In genomic region chr10:49608925-49609282, GRCh38 we compare ENCODE assay signal across 21 cellular contexts. TPM values are rescaled to one million over a fixed set of nuclear protein-coding genes. Genes with fewer than 3 reads are reported as not detected.
A peak's percentile ranks its signal among the peaks of the same experiment; 100 is the strongest.
DNase-seq lines count a peak whose midpoint lies in the region; ATAC-seq and TF ChIP-seq lines count a peak whose summit lies in the region.
"Had no signal": no experiment of that assay in that cellular context is flagged by ENCODE, and none has a peak within 500 bp of the region (broad histone marks: within the 10 kb centered on the region; RNA-seq: fewer than 3 reads in every experiment).

No MANE protein-coding gene starts in this region.

- TF ChIP-seq CTCF in progenitor cell of endocrine pancreas (IDR thresholded peaks at IDR 0.05; ENCODE audit: unreplicated experiment): no peak
- no peak for TF ChIP-seq CTCF in activated CD8-positive, alpha-beta T cell treated with anti-CD3 and anti-CD28 coated beads for 36 hours (IDR thresholded peaks at IDR 0.05)

- CTCF ChIA-PET in activated CD8-positive, alpha-beta T cell treated with anti-CD3 and anti-CD28 coated beads for 36 hours (lab: Charles Lee): no interaction called here

- H3K4me1 Mint-ChIP-seq in progenitor cell of endocrine pancreas (ENCODE audit: low read depth): no peaks in the 10 kb centered on the region
- H3K4me1 Mint-ChIP-seq in activated CD8-positive, alpha-beta T cell treated with anti-CD3 and anti-CD28 coated beads for 36 hours (ENCODE audit: low read depth): no peaks in the 10 kb centered on the region

- H3K27ac Mint-ChIP-seq in progenitor cell of endocrine pancreas: no peak overlapping the region
- H3K27ac Mint-ChIP-seq in activated CD8-positive, alpha-beta T cell treated with anti-CD3 and anti-CD28 coated beads for 36 hours: no peak overlapping the region
- H3K27ac Mint-ChIP-seq: activated CD8-positive, alpha-beta memory T cell treated with anti-CD3 and anti-CD28 coated beads, Interleukin-2, amount 10 ng/mL, durations not matched to agents 7 days and 5 days; activated naive CD4-positive, alpha-beta T cell treated with anti-CD3 and anti-CD28 coated beads for 36 hours; dendritic cell treated with granulocyte-macrophage colony-stimulating factor and Interleukin-4, amounts not matched to agents 40 ng/mL and 50 ng/mL, for 4 days; stimulated activated memory B cell treated with anti-CD40 and anti-IgM and Interleukin-4, amounts not matched to agents 10 μg/mL and 1 μg/mL and 100 μg/mL, for 72 hours; T-helper 17 cell had no signal

- H3K27me3 Mint-ChIP-seq in progenitor cell of endocrine pancreas: peaks cover 89% of the 10 kb centered on the region
- peaks cover 70% of the 10 kb centered on the region for H3K27me3 Mint-ChIP-seq in activated CD8-positive, alpha-beta T cell treated with anti-CD3 and anti-CD28 coated beads for 36 hours

- no peaks in the 10 kb centered on the region for H3K36me3 Mint-ChIP-seq in progenitor cell of endocrine pancreas (ENCODE audit: insufficient read depth)
- H3K36me3 Mint-ChIP-seq in activated CD8-positive, alpha-beta T cell treated with anti-CD3 and anti-CD28 coated beads for 36 hours (ENCODE audit: low read depth): peaks cover 2% of the 10 kb centered on the region

- no peaks in the 10 kb centered on the region for H3K9me3 Mint-ChIP-seq in progenitor cell of endocrine pancreas (ENCODE audit: low read depth)
- H3K9me3 Mint-ChIP-seq in activated CD8-positive, alpha-beta T cell treated with anti-CD3 and anti-CD28 coated beads for 36 hours: no peaks in the 10 kb centered on the region
- H3K9me3 Mint-ChIP-seq: dendritic cell treated with granulocyte-macrophage colony-stimulating factor and Interleukin-4, amounts not matched to agents 40 ng/mL and 50 ng/mL, for 4 days had no signal

- no peak for ATAC-seq in activated CD8-positive, alpha-beta T cell treated with anti-CD3 and anti-CD28 coated beads for 36 hours
- ATAC-seq: activated CD8-positive, alpha-beta memory T cell treated with anti-CD3 and anti-CD28 coated beads, Interleukin-2, amount 10 ng/mL, durations not matched to agents 7 days and 5 days; pancreas; Right ventricle myocardium inferior; stimulated activated memory B cell treated with anti-CD40 and anti-IgM and Interleukin-4, amounts not matched to agents 10 μg/mL and 1 μg/mL and 100 μg/mL, for 72 hours; T-helper 17 cell had no signal

- POLR2A ChIA-PET in activated CD8-positive, alpha-beta T cell treated with anti-CD3 and anti-CD28 coated beads for 36 hours (lab: Charles Lee): no interaction called here

- H3K27me3 ChIP-seq in NT2/D1 (ENCODE audit: insufficient read depth, insufficient read length) (peaks cover 97% of the 10 kb centered on the region), iPS-15b (ENCODE audit: control insufficient read depth, insufficient read depth, low read length) (peaks cover 94% of the 10 kb centered on the region)

- H3K4me1 ChIP-seq in NT2/D1 (ENCODE audit: insufficient read depth, insufficient read length): peaks cover 16% of the 10 kb centered on the region
- H3K4me1 ChIP-seq in iPS-15b (ENCODE audit: control insufficient read depth, insufficient read depth, low read length): peaks cover 7% of the 10 kb centered on the region

- peak overlapping the region; percentile 8 for H3K4me3 ChIP-seq in NT2/D1 (ENCODE audit: insufficient read length, low read depth)
- peak overlapping the region; percentile 56 for H3K4me3 ChIP-seq in iPS-15b (ENCODE audit: low read depth, low read length)
- H3K4me3 ChIP-seq: esophagus muscularis mucosa, pancreas, transverse colon had no signal

- peak overlapping the region; percentile 54 for H3K4me3 Mint-ChIP-seq in progenitor cell of endocrine pancreas (ENCODE audit: low read depth)
- H3K4me3 Mint-ChIP-seq in activated CD8-positive, alpha-beta T cell treated with anti-CD3 and anti-CD28 coated beads for 36 hours: no peak overlapping the region
- H3K4me3 Mint-ChIP-seq: activated CD8-positive, alpha-beta memory T cell treated with anti-CD3 and anti-CD28 coated beads, Interleukin-2, amount 10 ng/mL, durations not matched to agents 7 days and 5 days; activated naive CD4-positive, alpha-beta T cell treated with anti-CD3 and anti-CD28 coated beads for 36 hours; dendritic cell treated with granulocyte-macrophage colony-stimulating factor and Interleukin-4, amounts not matched to agents 40 ng/mL and 50 ng/mL, for 4 days; stimulated activated memory B cell treated with anti-CD40 and anti-IgM and Interleukin-4, amounts not matched to agents 10 μg/mL and 1 μg/mL and 100 μg/mL, for 72 hours; T-helper 17 cell had no signal

- H3K9me3 ChIP-seq in NT2/D1 (ENCODE audit: insufficient read depth, low read length) (no peaks in the 10 kb centered on the region), iPS-15b (ENCODE audit: control insufficient read depth, insufficient read depth, low read length) (no peaks in the 10 kb centered on the region)
- H3K9me3 ChIP-seq: esophagus muscularis mucosa, pancreas, transverse colon had no signal

- H3K36me3 ChIP-seq in NT2/D1 (ENCODE audit: insufficient read depth, insufficient read length, low read length) (no peaks in the 10 kb centered on the region), iPS-15b (ENCODE audit: control insufficient read depth, insufficient read depth, low read length) (no peaks in the 10 kb centered on the region)
- H3K36me3 ChIP-seq: esophagus muscularis mucosa, pancreas, transverse colon had no signal

- DNase-seq in NCI-H1417 (lab: John Stamatoyannopoulos, UW): peak in 2 of 3 experiments; percentile 37 to 42
- no peak for DNase-seq in NCI-H1417 treated with DMSO at 0.1 percent for 48 hours (lab: John Stamatoyannopoulos, UW)
- DNase-seq in NT2/D1 (ENCODE audit: low read depth, low spot score): no peak
- no peak for DNase-seq in progenitor cell of endocrine pancreas (ENCODE audit: low spot score, unreplicated experiment)
- DNase-seq in superior temporal gyrus (ENCODE audit: extremely low spot score): no peak
- DNase-seq in activated CD8-positive, alpha-beta T cell treated with anti-CD3 and anti-CD28 coated beads for 36 hours: no peak
- DNase-seq in NCI-H187 (lab: John Stamatoyannopoulos, UW): no peak
- DNase-seq: activated CD4-positive, CD25-positive, alpha-beta regulatory T cell; activated CD8-positive, alpha-beta memory T cell treated with anti-CD3 and anti-CD28 coated beads, Interleukin-2, amount 10 ng/mL, durations not matched to agents 7 days and 5 days; activated naive CD4-positive, alpha-beta T cell treated with anti-CD3 and anti-CD28 coated beads for 36 hours; IMR-90; T-helper 17 cell; transverse colon had no signal

- intact Hi-C loops in activated CD8-positive, alpha-beta T cell treated with anti-CD3 and anti-CD28 coated beads for 36 hours (cut with micrococcal nuclease): loop anchor here (10.0 kb wide), 1 partner anchor 156 kb away; the partner anchor contains the start of gene OGDHL

- H3K9ac ChIP-seq in NT2/D1 (ENCODE audit: insufficient read length, low read depth): no peak overlapping the region
- no peak overlapping the region for H3K9ac ChIP-seq in iPS-15b (ENCODE audit: low read depth, low read length)

RNA-seq across cellular contexts. Expression of gene SLC18A3, which starts 1.2 kb away (rescaled TPM):
- total RNA-seq in progenitor cell of endocrine pancreas: 0.20 TPM in 1 of 2 replicates, not detected in the other
- not detected for total RNA-seq in activated CD8-positive, alpha-beta T cell treated with anti-CD3 and anti-CD28 coated beads for 36 hours
- total RNA-seq: activated CD8-positive, alpha-beta memory T cell treated with anti-CD3 and anti-CD28 coated beads, Interleukin-2, amount 10 ng/mL, durations not matched to agents 7 days and 5 days; activated naive CD4-positive, alpha-beta T cell treated with anti-CD3 and anti-CD28 coated beads for 36 hours; glomerular endothelial cell; IMR-90; Right ventricle myocardium inferior; T-helper 17 cell had no signal

RNA-seq across cellular contexts. Expression of gene CHAT, which starts 4.9 kb away (rescaled TPM):
- total RNA-seq in progenitor cell of endocrine pancreas: 0.36 TPM in 1 of 2 replicates, not detected in the other
- not detected for total RNA-seq in activated CD8-positive, alpha-beta T cell treated with anti-CD3 and anti-CD28 coated beads for 36 hours
- total RNA-seq: activated CD8-positive, alpha-beta memory T cell treated with anti-CD3 and anti-CD28 coated beads, Interleukin-2, amount 10 ng/mL, durations not matched to agents 7 days and 5 days; activated naive CD4-positive, alpha-beta T cell treated with anti-CD3 and anti-CD28 coated beads for 36 hours; glomerular endothelial cell; IMR-90; mononuclear cell; Right ventricle myocardium inferior; T-helper 17 cell had no signal

Comparison
In these comparisons a context has a peak if more than half of its experiments do, and no peak if none do; other contexts are left out.
1. DNase-seq: peak in NCI-H1417 (2 of 3); none in NCI-H1417 treated with DMSO at 0.1 percent for 48 hours (single experiment), NT2/D1 (single experiment), progenitor cell of endocrine pancreas (single experiment), superior temporal gyrus (single experiment), activated CD8-positive, alpha-beta T cell treated with anti-CD3 and anti-CD28 coated beads for 36 hours (single experiment) and NCI-H187 (0 of 2).